In genomic region chr18:10113156-10114022, GRCh38 we compare ENCODE assay signal across 22 cellular contexts.
A peak's percentile ranks its signal among the peaks of the same experiment; 100 is the strongest.
DNase-seq lines count a peak whose midpoint lies in the region; ATAC-seq and TF ChIP-seq lines count a peak whose summit lies in the region.
"Had no signal": no experiment of that assay in that cellular context is flagged by ENCODE, and none has a peak within 500 bp of the region (broad histone marks: within the 10 kb centered on the region; RNA-seq: fewer than 3 reads in every experiment).

No MANE protein-coding gene starts in this region.

- TF ChIP-seq CTCF in CD14-positive monocyte (IDR thresholded peaks at IDR 0.05) (no peak), fibroblast of mammary gland (conservative IDR thresholded peaks at IDR 0.05; ENCODE audit: control insufficient read depth, insufficient read depth, low read depth, low read length) (no peak), progenitor cell of endocrine pancreas (IDR thresholded peaks at IDR 0.05; ENCODE audit: unreplicated experiment) (no peak)

- no peak for DNase-seq in CD14-positive monocyte (ENCODE audit: low spot score)
- peak; percentile 86 for DNase-seq in NOMO-1 treated with DMSO at 0.1 percent for 48 hours (lab: John Stamatoyannopoulos, UW; ENCODE audit: unreplicated experiment)
- DNase-seq in fibroblast of mammary gland (ENCODE audit: low read depth): peak; percentile 25
- DNase-seq in progenitor cell of endocrine pancreas (ENCODE audit: low spot score, unreplicated experiment): no peak
- no peak for DNase-seq in UCSD-AML1 (lab: John Stamatoyannopoulos, UW; ENCODE audit: unreplicated experiment)
- DNase-seq: activated CD4-positive, CD25-positive, alpha-beta regulatory T cell; activated CD8-positive, alpha-beta memory T cell treated with anti-CD3 and anti-CD28 coated beads for 24 hours; activated naive CD8-positive, alpha-beta T cell treated with anti-CD3 and anti-CD28 coated beads, Interleukin-2, amount 10 ng/mL, durations not matched to agents 7 days and 5 days; caudate nucleus; NCI-H1105 treated with DMSO at 0.1 percent for 48 hours; NCI-H2171; right lobe of liver; stimulated activated CD4-positive, alpha-beta T cell treated with anti-CD3 and anti-CD28 coated beads, Interleukin-2, amount 100 ng/mL, for 48 hours; substantia nigra; T-helper 17 cell had no signal

- intact Hi-C loops in CD14-positive monocyte (cut with micrococcal nuclease): loop anchor here in 1 of 2 donors (10.0 kb wide), 1 partner anchor 69 kb away; no protein-coding TSS in a partner anchor

- H3K27me3 Mint-ChIP-seq in CD14-positive monocyte (ENCODE audit: low read depth in 3 of 3) (peaks cover 0 to 7% (median 0%) of the 10 kb centered on the region in 3 donors), progenitor cell of endocrine pancreas (no peaks in the 10 kb centered on the region)

- peaks cover 0 to 7% (median 4%) of the 10 kb centered on the region in 7 donors for H3K9me3 Mint-ChIP-seq in CD14-positive monocyte
- peaks cover 9% of the 10 kb centered on the region for H3K9me3 Mint-ChIP-seq in progenitor cell of endocrine pancreas (ENCODE audit: low read depth)
- H3K9me3 Mint-ChIP-seq: activated naive CD8-positive, alpha-beta T cell treated with anti-CD3 and anti-CD28 coated beads, Interleukin-2, amount 10 ng/mL, durations not matched to agents 7 days and 5 days had no signal

- peaks cover 0 to 6% of the 10 kb centered on the region in 2 donors for H3K36me3 Mint-ChIP-seq in CD14-positive monocyte
- H3K36me3 Mint-ChIP-seq in progenitor cell of endocrine pancreas (ENCODE audit: insufficient read depth): no peaks in the 10 kb centered on the region
- H3K36me3 Mint-ChIP-seq: activated naive CD8-positive, alpha-beta T cell treated with anti-CD3 and anti-CD28 coated beads, Interleukin-2, amount 10 ng/mL, durations not matched to agents 7 days and 5 days had no signal

- peak overlapping the region; percentile 83 to 97 (median 93) for H3K27ac Mint-ChIP-seq in CD14-positive monocyte
- peak overlapping the region; percentile 53 for H3K27ac Mint-ChIP-seq in progenitor cell of endocrine pancreas
- H3K27ac Mint-ChIP-seq: activated naive CD8-positive, alpha-beta T cell treated with anti-CD3 and anti-CD28 coated beads, Interleukin-2, amount 10 ng/mL, durations not matched to agents 7 days and 5 days; activated T-helper 1 cell treated with anti-CD3 and anti-CD28 coated beads, Interleukin-12 subunit alpha, Interleukin-12 subunit beta, Interleukin-2, Interleukin-4 antibody, amounts not matched to agents 30 ng/mL and 10 ng/mL and 1 ng/mL, durations not matched to agents 14 hours and 24 hours and 36 hours; GM23338; T-helper 17 cell had no signal

- ATAC-seq in GM18858 (IDR thresholded peaks at IDR 0.05; ENCODE audit: unreplicated experiment) (no peak), HG02798 (IDR thresholded peaks at IDR 0.05; ENCODE audit: poor library complexity, unreplicated experiment) (no peak), GM21619 (IDR thresholded peaks at IDR 0.05; ENCODE audit: unreplicated experiment) (no peak)
- ATAC-seq: GM23338, K562, right lobe of liver, T-helper 17 cell had no signal

- H3K4me3 Mint-ChIP-seq in CD14-positive monocyte (peak overlapping the region in 1 of 2 donors; percentile 67), progenitor cell of endocrine pancreas (ENCODE audit: low read depth) (no peak overlapping the region)
- H3K4me3 Mint-ChIP-seq: activated naive CD8-positive, alpha-beta T cell treated with anti-CD3 and anti-CD28 coated beads, Interleukin-2, amount 10 ng/mL, durations not matched to agents 7 days and 5 days; activated T-helper 1 cell treated with anti-CD3 and anti-CD28 coated beads, Interleukin-12 subunit alpha, Interleukin-12 subunit beta, Interleukin-2, Interleukin-4 antibody, amounts not matched to agents 30 ng/mL and 10 ng/mL and 1 ng/mL, durations not matched to agents 14 hours and 24 hours and 36 hours; GM23338; T-helper 17 cell had no signal

- no peak overlapping the region for H3K4me3 ChIP-seq in fibroblast of mammary gland (ENCODE audit: control insufficient read depth, low read depth, low read length)
- H3K4me3 ChIP-seq: GM23338, hepatocyte, K562, right lobe of liver had no signal

- H3K4me1 Mint-ChIP-seq in CD14-positive monocyte (peaks cover 74% of the 10 kb centered on the region), progenitor cell of endocrine pancreas (ENCODE audit: low read depth) (peaks cover 6% of the 10 kb centered on the region)
- H3K4me1 Mint-ChIP-seq: activated naive CD8-positive, alpha-beta T cell treated with anti-CD3 and anti-CD28 coated beads, Interleukin-2, amount 10 ng/mL, durations not matched to agents 7 days and 5 days; T-helper 17 cell had no signal

Comparison
In these comparisons a context has a peak if more than half of its experiments do, and no peak if none do; other contexts are left out.
1. DNase-seq: peak in NOMO-1 treated with DMSO at 0.1 percent for 48 hours (single experiment) and fibroblast of mammary gland (single experiment); none in CD14-positive monocyte (single experiment), progenitor cell of endocrine pancreas (single experiment) and UCSD-AML1 (single experiment).